In genomic region chr20:54148947-54149764, GRCh38 we compare ENCODE assay signal across 18 cellular contexts. TPM values are rescaled to one million over a fixed set of nuclear protein-coding genes. Genes with fewer than 3 reads are reported as not detected.
DNase-seq lines count a peak whose midpoint lies in the region; FAIRE-seq and TF ChIP-seq lines count a peak whose summit lies in the region.
"Had no signal": no experiment of that assay in that cellular context is flagged by ENCODE, and none has a peak within 500 bp of the region (broad histone marks: within the 10 kb centered on the region; RNA-seq: fewer than 3 reads in every experiment).

No MANE protein-coding gene starts in this region.

- FAIRE-seq in HTR-8/SVneo (lab: Jason Lieb, UNC): peak; percentile 97
- FAIRE-seq: H1 had no signal

- intact Hi-C loops in activated naive CD4-positive, alpha-beta T cell treated with anti-CD3 and anti-CD28 coated beads for 36 hours (cut with micrococcal nuclease): no loop called here
- intact Hi-C loops in activated CD4-positive, alpha-beta memory T cell treated with anti-CD3 and anti-CD28 coated beads for 36 hours (cut with micrococcal nuclease): no loop called here

- CTCF ChIA-PET in RWPE1 (lab: Yijun Ruan, JAX): interaction anchor here (1.1 to 1.6 kb wide), 3 partner anchors 30 to 52 kb away, joined by 6 to 8 read pairs (median 6); no protein-coding TSS in a partner anchor
- CTCF ChIA-PET in activated naive CD4-positive, alpha-beta T cell treated with anti-CD3 and anti-CD28 coated beads for 36 hours (lab: Charles Lee): interaction anchor here (1.0 kb wide), 1 partner anchor 53 kb away, joined by 3 read pairs; no protein-coding TSS in a partner anchor
- CTCF ChIA-PET in activated CD4-positive, alpha-beta memory T cell treated with anti-CD3 and anti-CD28 coated beads for 36 hours (lab: Charles Lee): interaction anchor here (0.8 kb wide), 1 partner anchor 40 kb away, joined by 3 read pairs; no protein-coding TSS in a partner anchor

- H3K27ac ChIP-seq in 22Rv1 (peak overlapping the region; percentile 40; the same call in 1 of the 2 replicates), RWPE1 (no peak overlapping the region)

- DNase-seq in HTR-8/SVneo (ENCODE audit: insufficient read length, low spot score) (no peak), RWPE1 (ENCODE audit: low spot score) (peak; percentile 46), islet precursor cell (peak; percentile 58), glomerular visceral epithelial cell (ENCODE audit: extremely low spot score) (no peak)
- DNase-seq in activated naive CD4-positive, alpha-beta T cell treated with anti-CD3 and anti-CD28 coated beads for 36 hours: no peak
- DNase-seq in activated CD4-positive, alpha-beta memory T cell treated with anti-CD3 and anti-CD28 coated beads for 36 hours: no peak
- no peak for DNase-seq in activated effector memory CD4-positive, alpha-beta T cell treated with anti-CD3 and anti-CD28 coated beads, Interleukin-2, amount 50 U/mL, for 16 hours
- DNase-seq: activated CD8-positive, alpha-beta memory T cell treated with anti-CD3 and anti-CD28 coated beads, Interleukin-2, amount 10 ng/mL, durations not matched to agents 7 days and 5 days; activated naive CD4-positive, alpha-beta T cell treated with Interleukin-2 at 50 U/mL for 16 hours; effector CD4-positive, alpha-beta T cell; Karpas-422; NCI-H2081 treated with DMSO at 0.1 percent for 48 hours; occipital lobe had no signal

- H3K4me1 Mint-ChIP-seq in activated naive CD4-positive, alpha-beta T cell treated with anti-CD3 and anti-CD28 coated beads for 36 hours (ENCODE audit: low read depth): no peaks in the 10 kb centered on the region
- H3K4me1 Mint-ChIP-seq in activated CD4-positive, alpha-beta memory T cell treated with anti-CD3 and anti-CD28 coated beads for 36 hours (ENCODE audit: low read depth): no peaks in the 10 kb centered on the region
- H3K4me1 Mint-ChIP-seq: activated CD8-positive, alpha-beta memory T cell treated with anti-CD3 and anti-CD28 coated beads, Interleukin-2, amount 10 ng/mL, durations not matched to agents 7 days and 5 days had no signal

- no peak overlapping the region for H3K27ac Mint-ChIP-seq in activated naive CD4-positive, alpha-beta T cell treated with anti-CD3 and anti-CD28 coated beads for 36 hours
- H3K27ac Mint-ChIP-seq in activated CD4-positive, alpha-beta memory T cell treated with anti-CD3 and anti-CD28 coated beads for 36 hours: no peak overlapping the region
- H3K27ac Mint-ChIP-seq: activated CD8-positive, alpha-beta memory T cell treated with anti-CD3 and anti-CD28 coated beads, Interleukin-2, amount 10 ng/mL, durations not matched to agents 7 days and 5 days; stimulated activated naive CD8-positive, alpha-beta T cell treated with anti-CD3 and anti-CD28 coated beads, Interleukin-15, Interleukin-2, amounts not matched to agents 100 ng/mL and 50 ng/mL, for 24 hours; WTC11 had no signal

- H3K4me3 Mint-ChIP-seq in activated naive CD4-positive, alpha-beta T cell treated with anti-CD3 and anti-CD28 coated beads for 36 hours: no peak overlapping the region
- H3K4me3 Mint-ChIP-seq in activated CD4-positive, alpha-beta memory T cell treated with anti-CD3 and anti-CD28 coated beads for 36 hours: no peak overlapping the region
- H3K4me3 Mint-ChIP-seq: activated CD8-positive, alpha-beta memory T cell treated with anti-CD3 and anti-CD28 coated beads, Interleukin-2, amount 10 ng/mL, durations not matched to agents 7 days and 5 days; stimulated activated naive CD8-positive, alpha-beta T cell treated with anti-CD3 and anti-CD28 coated beads, Interleukin-15, Interleukin-2, amounts not matched to agents 100 ng/mL and 50 ng/mL, for 24 hours; WTC11 had no signal

- POLR2A ChIA-PET in RWPE1 (lab: Yijun Ruan, JAX; ENCODE audit: low non-redundant PET): no interaction called here
- POLR2A ChIA-PET in activated CD4-positive, alpha-beta memory T cell treated with anti-CD3 and anti-CD28 coated beads for 36 hours (lab: Charles Lee): interaction anchor here (0.8 kb wide), 1 partner anchor 17 kb away, joined by 3 read pairs; no protein-coding TSS in a partner anchor

- H3K9me3 Mint-ChIP-seq in activated naive CD4-positive, alpha-beta T cell treated with anti-CD3 and anti-CD28 coated beads for 36 hours: no peaks in the 10 kb centered on the region
- H3K9me3 Mint-ChIP-seq in activated CD4-positive, alpha-beta memory T cell treated with anti-CD3 and anti-CD28 coated beads for 36 hours: no peaks in the 10 kb centered on the region
- H3K9me3 Mint-ChIP-seq: stimulated activated naive CD8-positive, alpha-beta T cell treated with anti-CD3 and anti-CD28 coated beads, Interleukin-15, Interleukin-2, amounts not matched to agents 100 ng/mL and 50 ng/mL, for 24 hours; WTC11 had no signal

- TF ChIP-seq CTCF in 22Rv1 (IDR thresholded peaks at IDR 0.05) (no peak), RWPE1 (conservative IDR thresholded peaks at IDR 0.05; ENCODE audit: low read depth) (no peak)

- H3K27me3 Mint-ChIP-seq in activated naive CD4-positive, alpha-beta T cell treated with anti-CD3 and anti-CD28 coated beads for 36 hours (ENCODE audit: low read depth): peaks cover 5% of the 10 kb centered on the region
- H3K27me3 Mint-ChIP-seq in activated CD4-positive, alpha-beta memory T cell treated with anti-CD3 and anti-CD28 coated beads for 36 hours: peaks cover 7% of the 10 kb centered on the region

- no peaks in the 10 kb centered on the region for H3K36me3 Mint-ChIP-seq in activated naive CD4-positive, alpha-beta T cell treated with anti-CD3 and anti-CD28 coated beads for 36 hours (ENCODE audit: low read depth)
- H3K36me3 Mint-ChIP-seq in activated CD4-positive, alpha-beta memory T cell treated with anti-CD3 and anti-CD28 coated beads for 36 hours: no peaks in the 10 kb centered on the region
- H3K36me3 Mint-ChIP-seq: activated CD8-positive, alpha-beta memory T cell treated with anti-CD3 and anti-CD28 coated beads, Interleukin-2, amount 10 ng/mL, durations not matched to agents 7 days and 5 days; WTC11 had no signal

RNA-seq across cellular contexts. Expression of gene CYP24A1, which starts 24.6 kb away (rescaled TPM):
- total RNA-seq in activated naive CD4-positive, alpha-beta T cell treated with anti-CD3 and anti-CD28 coated beads for 36 hours: not detected
- total RNA-seq in activated CD4-positive, alpha-beta memory T cell treated with anti-CD3 and anti-CD28 coated beads for 36 hours: under 1 TPM; 0.57 to 0.92 TPM
- total RNA-seq: activated CD8-positive, alpha-beta memory T cell treated with anti-CD3 and anti-CD28 coated beads, Interleukin-2, amount 10 ng/mL, durations not matched to agents 7 days and 5 days; H1; mesenteric fat pad; occipital lobe; WTC11 had no signal

RNA-seq across cellular contexts. Expression of gene PFDN4, which starts 58.7 kb away (rescaled TPM):
- 10 to 100 TPM; 48.8 to 53.3 TPM for total RNA-seq in activated naive CD4-positive, alpha-beta T cell treated with anti-CD3 and anti-CD28 coated beads for 36 hours
- total RNA-seq in activated CD4-positive, alpha-beta memory T cell treated with anti-CD3 and anti-CD28 coated beads for 36 hours: 10 to 100 TPM; 38.4 to 40.3 TPM

Comparison
In these comparisons a context has a peak if more than half of its experiments do, and no peak if none do; other contexts are left out.
1. DNase-seq: peak in RWPE1 (single experiment) and islet precursor cell (single experiment); none in HTR-8/SVneo (single experiment), glomerular visceral epithelial cell (single experiment), activated naive CD4-positive, alpha-beta T cell treated with anti-CD3 and anti-CD28 coated beads for 36 hours (single experiment), activated CD4-positive, alpha-beta memory T cell treated with anti-CD3 and anti-CD28 coated beads for 36 hours (single experiment) and activated effector memory CD4-positive, alpha-beta T cell treated with anti-CD3 and anti-CD28 coated beads, Interleukin-2, amount 50 U/mL, for 16 hours (single experiment).